Comparison of ENCODE assay signal across 23 cellular contexts in genomic region chr12:132349501-132350131, GRCh38. TPM values are rescaled to one million over a fixed set of nuclear protein-coding genes. Genes with fewer than 3 reads are reported as not detected.
"Had no signal": no experiment of that assay in that cellular context is flagged by ENCODE, and none has a peak within 500 bp of the region (broad histone marks: within the 10 kb centered on the region; RNA-seq: fewer than 3 reads in every experiment).

No MANE protein-coding gene starts in this region.

- H3K9me3 Mint-ChIP-seq: naive thymus-derived CD4-positive, alpha-beta T cell; nephron progenitor cell had no signal

- H3K27ac ChIP-seq: coronary artery, gastrocnemius medialis, heart right ventricle, psoas muscle, sigmoid colon, skin epidermis, stomach, thoracic aorta, transverse colon, uterus had no signal

- H3K4me1 ChIP-seq: gastrocnemius medialis, heart right ventricle, psoas muscle, stomach, transverse colon, uterus had no signal

- FAIRE-seq: islet of Langerhans had no signal

- H3K4me3 Mint-ChIP-seq: naive thymus-derived CD4-positive, alpha-beta T cell; nephron progenitor cell had no signal

- ATAC-seq: esophagus mucosa; gastrocnemius medialis; heart right ventricle; left lobe of liver; naive thymus-derived CD4-positive, alpha-beta T cell; psoas muscle had no signal

- H3K27ac Mint-ChIP-seq: naive thymus-derived CD4-positive, alpha-beta T cell; nephron progenitor cell had no signal

- H3K9me3 ChIP-seq: gastrocnemius medialis, psoas muscle, sigmoid colon, stomach, thoracic aorta, transverse colon, uterus had no signal

- H3K36me3 ChIP-seq: gastrocnemius medialis, heart right ventricle, sigmoid colon, stomach, thoracic aorta, transverse colon, uterus had no signal

- H3K27me3 ChIP-seq: uterus had no signal

- DNase-seq: effector CD4-positive, alpha-beta T cell; gastrocnemius medialis; heart right ventricle; hypothalamus; mammary epithelial cell; naive thymus-derived CD4-positive, alpha-beta T cell; nephron progenitor cell; psoas muscle; sigmoid colon; stimulated activated CD4-positive, alpha-beta T cell treated with anti-CD3 and anti-CD28 coated beads, Interleukin-2, amount 100 ng/mL, for 24 hours; stimulated activated naive CD4-positive, alpha-beta T cell; stomach; substantia nigra; transverse colon; uterus had no signal

- H3K4me3 ChIP-seq: coronary artery, gastrocnemius medialis, heart right ventricle, psoas muscle, sigmoid colon, skin epidermis, stomach, thoracic aorta, transverse colon, uterus had no signal

- H3K36me3 Mint-ChIP-seq: naive thymus-derived CD4-positive, alpha-beta T cell had no signal

- H3K4me1 Mint-ChIP-seq: naive thymus-derived CD4-positive, alpha-beta T cell had no signal

RNA-seq across cellular contexts. Expression of gene GALNT9, which starts 20.2 kb away (rescaled TPM):
- total RNA-seq: esophagus mucosa; fibroblast of villous mesenchyme; gastrocnemius medialis; left lobe of liver; mammary epithelial cell; mesenteric fat pad; naive thymus-derived CD4-positive, alpha-beta T cell; psoas muscle had no signal
- polyA plus RNA-seq: mammary epithelial cell; naive thymus-derived CD4-positive, alpha-beta T cell had no signal
